In the genomic region with DNA sequence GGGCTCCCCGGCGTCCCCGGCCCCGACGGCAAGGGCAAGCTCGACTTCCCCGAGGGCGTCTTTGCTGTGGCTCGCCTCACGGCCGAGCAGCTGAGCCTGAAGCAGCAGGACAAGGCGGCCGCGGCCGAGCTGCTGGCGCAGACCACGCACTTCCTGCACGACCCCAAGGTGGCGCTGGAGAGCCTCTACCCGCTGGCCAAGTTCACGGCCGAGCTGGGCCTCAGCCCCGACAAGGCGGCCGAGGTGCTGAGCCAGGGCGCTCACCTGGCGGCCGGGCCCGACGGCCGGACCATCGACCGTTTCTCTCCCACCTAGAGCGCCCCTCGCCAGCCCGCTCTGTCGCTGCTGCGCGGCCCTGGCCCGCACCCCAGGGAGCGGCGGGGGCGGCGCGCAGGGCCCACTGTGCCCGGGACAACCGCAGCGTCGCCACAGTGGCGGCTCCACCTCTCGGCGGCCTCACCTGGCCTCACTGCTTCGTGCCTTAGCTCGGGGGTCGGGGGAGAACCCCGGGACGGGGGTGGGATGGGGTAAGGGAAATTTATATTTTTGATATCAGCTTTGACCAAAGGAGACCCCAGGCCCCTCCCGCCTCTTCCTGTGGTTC, we compare ENCODE assay signal across 8 cellular contexts. TPM values are rescaled to one million over a fixed set of nuclear protein-coding genes. Genes with fewer than 3 reads are reported as not detected.
A peak's percentile ranks its signal among the peaks of the same experiment; 100 is the strongest.
DNase-seq lines count a peak whose midpoint lies in the region; ATAC-seq, FAIRE-seq and TF ChIP-seq lines count a peak whose summit lies in the region.

No MANE protein-coding gene starts in this region.

- no peaks in the 10 kb centered on the region for H3K9me3 ChIP-seq in CD4-positive, alpha-beta T cell (ENCODE audit: control insufficient read depth, low read length)
- no peaks in the 10 kb centered on the region for H3K9me3 ChIP-seq in parathyroid adenoma (ENCODE audit: control insufficient read depth, low read length)

- intact Hi-C loops in CD4-positive, alpha-beta T cell (cut with DNase I, micrococcal nuclease): loop anchor here (1.0 to 10.0 kb wide), 4 partner anchors 96 to 209 kb away; no protein-coding TSS in a partner anchor
- intact Hi-C loops in activated T-helper 2 cell treated with anti-CD3 and anti-CD28 coated beads, Interferon-gamma antibody, Interleukin-2, Interleukin-4, amounts not matched to agents 10 μg/mL and 5 μg/mL and 100 μg/mL, durations not matched to agents 14 hours and 24 hours and 36 hours (cut with micrococcal nuclease): loop anchor here (5.0 kb wide), 1 partner anchor 209 kb away; no protein-coding TSS in a partner anchor

- no peak overlapping the region for H2AFZ ChIP-seq in parathyroid adenoma

- peaks cover 36% of the 10 kb centered on the region for H3K27me3 Mint-ChIP-seq in CD4-positive, alpha-beta T cell
- H3K27me3 Mint-ChIP-seq in activated T-helper 2 cell treated with anti-CD3 and anti-CD28 coated beads, Interferon-gamma antibody, Interleukin-2, Interleukin-4, amounts not matched to agents 10 μg/mL and 5 μg/mL and 100 μg/mL, durations not matched to agents 14 hours and 24 hours and 36 hours (ENCODE audit: low read depth): no peaks in the 10 kb centered on the region

- H3K36me3 ChIP-seq in parathyroid adenoma (ENCODE audit: control insufficient read depth, insufficient read depth, low read length): no peaks in the 10 kb centered on the region

- H3K4me3 Mint-ChIP-seq in CD4-positive, alpha-beta T cell: no peak overlapping the region
- peak overlapping the region; percentile 67 for H3K4me3 Mint-ChIP-seq in activated T-helper 2 cell treated with anti-CD3 and anti-CD28 coated beads, Interferon-gamma antibody, Interleukin-2, Interleukin-4, amounts not matched to agents 10 μg/mL and 5 μg/mL and 100 μg/mL, durations not matched to agents 14 hours and 24 hours and 36 hours (ENCODE audit: low read depth)

- peaks cover 4% of the 10 kb centered on the region for H3K4me1 ChIP-seq in parathyroid adenoma

- H3K36me3 Mint-ChIP-seq in CD4-positive, alpha-beta T cell (ENCODE audit: low read depth): peaks cover 36% of the 10 kb centered on the region
- peaks cover 43% of the 10 kb centered on the region for H3K36me3 Mint-ChIP-seq in activated T-helper 2 cell treated with anti-CD3 and anti-CD28 coated beads, Interferon-gamma antibody, Interleukin-2, Interleukin-4, amounts not matched to agents 10 μg/mL and 5 μg/mL and 100 μg/mL, durations not matched to agents 14 hours and 24 hours and 36 hours (ENCODE audit: low read depth)

- H3K4me3 ChIP-seq in parathyroid adenoma (ENCODE audit: low read depth, low read length): peak overlapping the region; percentile 11

- peaks cover 6% of the 10 kb centered on the region for H3K27me3 ChIP-seq in CD4-positive, alpha-beta T cell (ENCODE audit: control insufficient read depth, insufficient read depth, low read length)
- H3K27me3 ChIP-seq in parathyroid adenoma (ENCODE audit: control insufficient read depth, insufficient read depth, low read length): no peaks in the 10 kb centered on the region

- no peak overlapping the region for H3K27ac Mint-ChIP-seq in CD4-positive, alpha-beta T cell
- no peak overlapping the region for H3K27ac Mint-ChIP-seq in activated T-helper 2 cell treated with anti-CD3 and anti-CD28 coated beads, Interferon-gamma antibody, Interleukin-2, Interleukin-4, amounts not matched to agents 10 μg/mL and 5 μg/mL and 100 μg/mL, durations not matched to agents 14 hours and 24 hours and 36 hours

- no peak overlapping the region for H3K4me2 ChIP-seq in parathyroid adenoma (ENCODE audit: low read length)

- H3K4me1 Mint-ChIP-seq in CD4-positive, alpha-beta T cell (ENCODE audit: low read depth): peaks cover 29% of the 10 kb centered on the region
- H3K4me1 Mint-ChIP-seq in activated T-helper 2 cell treated with anti-CD3 and anti-CD28 coated beads, Interferon-gamma antibody, Interleukin-2, Interleukin-4, amounts not matched to agents 10 μg/mL and 5 μg/mL and 100 μg/mL, durations not matched to agents 14 hours and 24 hours and 36 hours (ENCODE audit: low read depth): peaks cover 33% of the 10 kb centered on the region

- CTCF ChIA-PET in CD4-positive, alpha-beta T cell (lab: Charles Lee): interaction anchor here (0.6 to 7.3 kb wide), 16 partner anchors 11 to 324 kb away, joined by 3 to 83 read pairs (median 4); no protein-coding TSS in a partner anchor

- ATAC-seq in CD4-positive, alpha-beta T cell (ENCODE audit: poor library complexity): no peak
- ATAC-seq in GM19023 (IDR thresholded peaks at IDR 0.05; ENCODE audit: unreplicated experiment) (no peak), HG03280 (IDR thresholded peaks at IDR 0.05; ENCODE audit: unreplicated experiment) (no peak)

- H3K79me2 ChIP-seq in parathyroid adenoma: no peaks in the 10 kb centered on the region

- H3K9me3 Mint-ChIP-seq in CD4-positive, alpha-beta T cell: no peaks in the 10 kb centered on the region
- H3K9me3 Mint-ChIP-seq in activated T-helper 2 cell treated with anti-CD3 and anti-CD28 coated beads, Interferon-gamma antibody, Interleukin-2, Interleukin-4, amounts not matched to agents 10 μg/mL and 5 μg/mL and 100 μg/mL, durations not matched to agents 14 hours and 24 hours and 36 hours: no peaks in the 10 kb centered on the region

- DNase-seq in CD4-positive, alpha-beta T cell: peak; percentile 40 to 67 (median 48)
- peak; percentile 74 for DNase-seq in activated T-helper 2 cell treated with anti-CD3 and anti-CD28 coated beads, Interferon-gamma antibody, Interleukin-2, Interleukin-4, amounts not matched to agents 10 μg/mL and 5 μg/mL and 100 μg/mL, durations not matched to agents 14 hours and 24 hours and 36 hours (ENCODE audit: low spot score)
- DNase-seq in frontal cortex (ENCODE audit: low spot score in 2 of 2) (peak; percentile 70 to 74), NCI-H1930 (lab: John Stamatoyannopoulos, UW) (no peak)

- H3K9ac ChIP-seq in parathyroid adenoma: no peak overlapping the region

- peak; percentile 65 for TF ChIP-seq CTCF in CD4-positive, alpha-beta T cell (IDR thresholded peaks at IDR 0.05)
- TF ChIP-seq CTCF in LNCAP (IDR thresholded peaks at IDR 0.05): peak; percentile 53
- TF ChIP-seq CTCF in parathyroid adenoma (IDR thresholded peaks at IDR 0.05): peak; percentile 59

- H3K27ac ChIP-seq in CD4-positive, alpha-beta T cell (ENCODE audit: low read depth, low read length): no peak overlapping the region
- H3K27ac ChIP-seq in parathyroid adenoma: no peak overlapping the region

- POLR2A ChIA-PET in CD4-positive, alpha-beta T cell (lab: Charles Lee): interaction anchor here (1.4 to 4.9 kb wide), 5 partner anchors 31 to 201 kb away, joined by 4 to 61 read pairs (median 7); a partner anchor contains a TSS

- no peak for FAIRE-seq in frontal cortex (lab: Jason Lieb, UNC)

RNA-seq across cellular contexts. Expression of a gene that starts 3.7 kb away (rescaled TPM):
- 1 to 10 TPM; 2.4 to 3.0 TPM for total RNA-seq in CD4-positive, alpha-beta T cell
- total RNA-seq in activated T-helper 2 cell treated with anti-CD3 and anti-CD28 coated beads, Interferon-gamma antibody, Interleukin-2, Interleukin-4, amounts not matched to agents 10 μg/mL and 5 μg/mL and 100 μg/mL, durations not matched to agents 14 hours and 24 hours and 36 hours: 42.6 and 43.5 TPM in 2 replicates
- 3.3 TPM for total RNA-seq in frontal cortex

RNA-seq across cellular contexts. Expression of a gene that starts 16.8 kb away (rescaled TPM):
- 10 to 100 TPM; 34.4 to 35.1 TPM for total RNA-seq in CD4-positive, alpha-beta T cell
- 29.9 and 35.8 TPM in 2 replicates for total RNA-seq in activated T-helper 2 cell treated with anti-CD3 and anti-CD28 coated beads, Interferon-gamma antibody, Interleukin-2, Interleukin-4, amounts not matched to agents 10 μg/mL and 5 μg/mL and 100 μg/mL, durations not matched to agents 14 hours and 24 hours and 36 hours
- total RNA-seq in frontal cortex: 14.7 TPM

RNA-seq across cellular contexts. Expression of a gene that starts 28.7 kb away (rescaled TPM):
- 100 to 1,000 TPM in 1 of 2 experiments, 10 to 100 TPM in 1; 96.4 to 101 TPM for total RNA-seq in CD4-positive, alpha-beta T cell
- total RNA-seq in activated T-helper 2 cell treated with anti-CD3 and anti-CD28 coated beads, Interferon-gamma antibody, Interleukin-2, Interleukin-4, amounts not matched to agents 10 μg/mL and 5 μg/mL and 100 μg/mL, durations not matched to agents 14 hours and 24 hours and 36 hours: 43.4 and 47.5 TPM in 2 replicates
- total RNA-seq in frontal cortex: 21.6 TPM

RNA-seq across cellular contexts. Expression of a gene that starts 33.5 kb away (rescaled TPM):
- total RNA-seq in CD4-positive, alpha-beta T cell: under 1 TPM; 0.06 to 0.11 TPM
- 0.25 and 0.51 TPM in 2 replicates for total RNA-seq in activated T-helper 2 cell treated with anti-CD3 and anti-CD28 coated beads, Interferon-gamma antibody, Interleukin-2, Interleukin-4, amounts not matched to agents 10 μg/mL and 5 μg/mL and 100 μg/mL, durations not matched to agents 14 hours and 24 hours and 36 hours
- 20.4 TPM for total RNA-seq in frontal cortex

Comparison
In these comparisons a context has a peak if more than half of its experiments do, and no peak if none do; other contexts are left out.
1. DNase-seq: peak in CD4-positive, alpha-beta T cell (10 of 10), activated T-helper 2 cell treated with anti-CD3 and anti-CD28 coated beads, Interferon-gamma antibody, Interleukin-2, Interleukin-4, amounts not matched to agents 10 μg/mL and 5 μg/mL and 100 μg/mL, durations not matched to agents 14 hours and 24 hours and 36 hours (single experiment) and frontal cortex (2 of 2); none in NCI-H1930 (0 of 2).
2. RNA of a gene that starts 3.7 kb away (total RNA-seq): 42.6 to 43.5 TPM in activated T-helper 2 cell treated with anti-CD3 and anti-CD28 coated beads, Interferon-gamma antibody, Interleukin-2, Interleukin-4, amounts not matched to agents 10 μg/mL and 5 μg/mL and 100 μg/mL, durations not matched to agents 14 hours and 24 hours and 36 hours; 3.3 TPM in frontal cortex (single experiment) and 2.4 to 3.0 TPM in CD4-positive, alpha-beta T cell; every median in the first group is over 10 times any median in the second.
3. Peak in every context shown above with its lines, with median percentiles within 50 percentile points of each other: CTCF ChIP-seq.